8 cellular contexts compared by ENCODE assay signal in the genomic region with DNA sequence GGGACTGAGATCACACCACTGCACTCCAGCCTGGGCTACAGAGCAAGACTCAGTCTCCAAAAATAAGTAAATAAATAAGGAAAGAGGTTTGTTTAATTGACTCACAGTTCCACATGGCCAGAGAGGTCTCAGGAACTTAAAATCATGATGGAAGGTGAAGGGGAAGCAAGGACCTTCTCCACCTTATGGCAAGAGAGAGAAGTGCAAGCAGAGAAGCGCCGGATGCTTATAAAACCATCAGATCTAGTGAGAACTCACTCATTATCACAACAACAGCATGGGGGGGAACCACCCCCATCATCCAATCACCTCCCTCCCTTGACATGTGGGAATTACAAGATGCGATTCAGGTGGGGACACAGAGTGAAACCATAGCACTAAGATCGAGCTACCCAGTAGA. TPM values are rescaled to one million over a fixed set of nuclear protein-coding genes. Genes with fewer than 3 reads are reported as not detected.
DNase-seq lines count a peak whose midpoint lies in the region; ATAC-seq, FAIRE-seq and TF ChIP-seq lines count a peak whose summit lies in the region.

No MANE protein-coding gene starts in this region.

- H3K27ac ChIP-seq in breast epithelium: no peak overlapping the region
- no peak overlapping the region for H3K27ac ChIP-seq in upper lobe of left lung
- no peak overlapping the region for H3K27ac ChIP-seq in kidney (ENCODE audit: low read depth in 2 of 2, low read length in 2 of 2)

- peak; percentile 91 for ATAC-seq in HG03280 (IDR thresholded peaks at IDR 0.05; ENCODE audit: unreplicated experiment)
- ATAC-seq in upper lobe of left lung (ENCODE audit: low FRiP score in 2 of 2): no peak

- no peaks in the 10 kb centered on the region for H3K4me1 Mint-ChIP-seq in MCF 10A (ENCODE audit: insufficient read depth, unreplicated experiment)
- no peaks in the 10 kb centered on the region for H3K4me1 Mint-ChIP-seq in activated naive CD4-positive, alpha-beta T cell treated with anti-CD3 and anti-CD28 coated beads, Interleukin-2, amount 10 ng/mL, durations not matched to agents 7 days and 5 days

- no peak for TF ChIP-seq POLR2A in breast epithelium (IDR thresholded peaks at IDR 0.05)
- TF ChIP-seq POLR2A in upper lobe of left lung (IDR thresholded peaks at IDR 0.05): no peak

- intact Hi-C loops in MCF 10A (cut with micrococcal nuclease) (no loop called here), breast epithelium (cut with DNase I; ENCODE audit: low total_unique reads) (no loop called here), kidney (cut with DNase I) (no loop called here)

- no peaks in the 10 kb centered on the region for H3K27me3 Mint-ChIP-seq in MCF 10A (ENCODE audit: insufficient read depth, unreplicated experiment)
- peaks cover 10% of the 10 kb centered on the region for H3K27me3 Mint-ChIP-seq in activated naive CD4-positive, alpha-beta T cell treated with anti-CD3 and anti-CD28 coated beads, Interleukin-2, amount 10 ng/mL, durations not matched to agents 7 days and 5 days

- H3K27me3 ChIP-seq in breast epithelium (no peaks in the 10 kb centered on the region), upper lobe of left lung (no peaks in the 10 kb centered on the region)

- TF ChIP-seq EP300 in upper lobe of left lung (IDR thresholded peaks at IDR 0.05): no peak

- BruUV-seq in MCF 10A (replicated peaks; lab: Mats Ljungman, UMichigan): no TSS peak

- no peaks in the 10 kb centered on the region for H3K36me3 Mint-ChIP-seq in MCF 10A (ENCODE audit: insufficient read depth, unreplicated experiment)
- H3K36me3 Mint-ChIP-seq in activated naive CD4-positive, alpha-beta T cell treated with anti-CD3 and anti-CD28 coated beads, Interleukin-2, amount 10 ng/mL, durations not matched to agents 7 days and 5 days: no peaks in the 10 kb centered on the region

- H3K9ac ChIP-seq in kidney (ENCODE audit: low read length in 2 of 2): no peak overlapping the region

- H3K4me3 ChIP-seq in breast epithelium: no peak overlapping the region
- H3K4me3 ChIP-seq in WI38 (ENCODE audit: low read depth, low read length): no peak overlapping the region
- H3K4me3 ChIP-seq in upper lobe of left lung: no peak overlapping the region
- no peak overlapping the region for H3K4me3 ChIP-seq in kidney (ENCODE audit: low read length in 2 of 2)

- TF ChIP-seq CTCF in MCF 10A (IDR thresholded peaks at IDR 0.05; ENCODE audit: unreplicated experiment) (peak; percentile 31), breast epithelium (IDR thresholded peaks at IDR 0.05) (peak in 1 of 3 donors; percentile 9), WI38 (IDR thresholded peaks at IDR 0.05; ENCODE audit: low read depth, low read length) (peak; percentile 16; the same call in 1 of the 2 replicates), upper lobe of left lung (IDR thresholded peaks at IDR 0.05) (peak in 4 of 6 experiments; percentile 16 to 26 (median 22)), kidney (IDR thresholded peaks at IDR 0.05; ENCODE audit: borderline replicate concordance, extremely low read depth, insufficient read depth) (no peak)

- H3K4me3 Mint-ChIP-seq in MCF 10A (ENCODE audit: unreplicated experiment): no peak overlapping the region
- H3K4me3 Mint-ChIP-seq in activated naive CD4-positive, alpha-beta T cell treated with anti-CD3 and anti-CD28 coated beads, Interleukin-2, amount 10 ng/mL, durations not matched to agents 7 days and 5 days: no peak overlapping the region

- WGBS in upper lobe of left lung, 2 donors: 88 to 89% methylated on average over 4 of the region's 4 CpGs

- CTCF ChIA-PET in MCF 10A (lab: Yijun Ruan, JAX): interaction anchor here (0.8 to 3.4 kb wide), 3 partner anchors 9 to 20 kb away, joined by 3 to 18 read pairs (median 9); no protein-coding TSS in a partner anchor
- CTCF ChIA-PET in activated naive CD4-positive, alpha-beta T cell treated with anti-CD3 and anti-CD28 coated beads, Interleukin-2, amount 10 ng/mL, durations not matched to agents 7 days and 5 days (lab: Charles Lee): interaction anchor here (1.0 kb wide), 1 partner anchor 52 kb away, joined by 4 read pairs; no protein-coding TSS in a partner anchor

- no peaks in the 10 kb centered on the region for H3K36me3 ChIP-seq in breast epithelium
- H3K36me3 ChIP-seq in upper lobe of left lung: no peaks in the 10 kb centered on the region
- H3K36me3 ChIP-seq in kidney (ENCODE audit: control insufficient read depth in 1 of 2, insufficient read depth in 2 of 2, low read length in 2 of 2): no peaks in the 10 kb centered on the region

- H3K4me1 ChIP-seq in breast epithelium (no peaks in the 10 kb centered on the region), upper lobe of left lung (no peaks in the 10 kb centered on the region), kidney (ENCODE audit: control insufficient read depth in 1 of 2, insufficient read depth in 1 of 2, low read depth in 1 of 2, low read length in 2 of 2) (no peaks in the 10 kb centered on the region)

- H3K9me3 Mint-ChIP-seq in MCF 10A (ENCODE audit: unreplicated experiment): peaks cover 7% of the 10 kb centered on the region
- no peaks in the 10 kb centered on the region for H3K9me3 Mint-ChIP-seq in activated naive CD4-positive, alpha-beta T cell treated with anti-CD3 and anti-CD28 coated beads, Interleukin-2, amount 10 ng/mL, durations not matched to agents 7 days and 5 days

- no peak for FAIRE-seq in kidney (lab: Jason Lieb, UNC)

- DNase-seq in MCF 10A (ENCODE audit: unreplicated experiment) (peak; percentile 41), breast epithelium (ENCODE audit: low spot score in 2 of 2) (no peak), upper lobe of left lung (no peak), kidney (no peak), germinal center (ENCODE audit: low spot score) (no peak)
- DNase-seq in activated naive CD4-positive, alpha-beta T cell treated with anti-CD3 and anti-CD28 coated beads, Interleukin-2, amount 10 ng/mL, durations not matched to agents 7 days and 5 days: no peak

- POLR2A ChIA-PET in MCF 10A (lab: Yijun Ruan, JAX): no interaction called here

- no peak overlapping the region for H3K27ac Mint-ChIP-seq in MCF 10A (ENCODE audit: low read depth, unreplicated experiment)
- H3K27ac Mint-ChIP-seq in activated naive CD4-positive, alpha-beta T cell treated with anti-CD3 and anti-CD28 coated beads, Interleukin-2, amount 10 ng/mL, durations not matched to agents 7 days and 5 days: no peak overlapping the region

- H3K9me3 ChIP-seq in breast epithelium: peaks cover 4 to 7% of the 10 kb centered on the region in 2 donors
- peaks cover 0 to 4% (median 0%) of the 10 kb centered on the region in 4 donors for H3K9me3 ChIP-seq in upper lobe of left lung
- peaks cover 0 to 6% of the 10 kb centered on the region in 2 donors for H3K9me3 ChIP-seq in kidney (ENCODE audit: control insufficient read depth in 1 of 2, low read length in 2 of 2)

RNA-seq across cellular contexts. Expression of a gene that starts 22.8 kb away (rescaled TPM):
- 17.5 and 20.3 TPM in 2 replicates for total RNA-seq in MCF 10A (2022)
- 10 to 100 TPM; 22.0 to 23.1 (median 22.1) TPM for total RNA-seq in breast epithelium
- total RNA-seq in upper lobe of left lung: 10 to 100 TPM; 19.0 to 52.2 (median 33.1) TPM
- total RNA-seq in kidney: 12.2 TPM
- 4.0 TPM for polyA plus RNA-seq in kidney (ENCODE audit: insufficient read depth, low read depth, low replicate concordance)
